In genomic region chr6:37777272-37777736, GRCh38 we compare ENCODE assay signal across 12 cellular contexts. TPM values are rescaled to one million over a fixed set of nuclear protein-coding genes. Genes with fewer than 3 reads are reported as not detected.
DNase-seq lines count a peak whose midpoint lies in the region; ATAC-seq, FAIRE-seq and TF ChIP-seq lines count a peak whose summit lies in the region.
"Had no signal": no experiment of that assay in that cellular context is flagged by ENCODE, and none has a peak within 500 bp of the region (broad histone marks: within the 10 kb centered on the region; RNA-seq: fewer than 3 reads in every experiment).

No MANE protein-coding gene starts in this region.

- no peaks in the 10 kb centered on the region for H3K27me3 ChIP-seq in thyroid gland
- H3K27me3 ChIP-seq: upper lobe of left lung had no signal

- H3K36me3 ChIP-seq in thyroid gland, result no peaks in the 10 kb centered on the region
- H3K36me3 ChIP-seq: upper lobe of left lung had no signal

- no peaks in the 10 kb centered on the region for H3K4me1 ChIP-seq in thyroid gland
- H3K4me1 ChIP-seq: Caco-2, upper lobe of left lung had no signal

- intact Hi-C loops in thyroid gland (cut with DNase I), result loop anchor here (10.0 kb wide), 1 partner anchor 717 kb away; no protein-coding TSS in a partner anchor

- FAIRE-seq in GM12891 (lab: Jason Lieb, UNC), result no peak

- peak; percentile 54 for ATAC-seq in GM19463 (IDR thresholded peaks at IDR 0.05; ENCODE audit: unreplicated experiment)
- no peak for ATAC-seq in GM18858 (IDR thresholded peaks at IDR 0.05; ENCODE audit: unreplicated experiment)

- no peak overlapping the region for H3K27ac ChIP-seq in thyroid gland
- H3K27ac ChIP-seq: upper lobe of left lung had no signal

- DNase-seq in DMS79 treated with DMSO at 0.1 percent for 48 hours (lab: John Stamatoyannopoulos, UW) (peak; percentile 73), NCI-H2107 treated with DMSO at 0.1 percent for 48 hours (lab: John Stamatoyannopoulos, UW; ENCODE audit: unreplicated experiment) (peak; percentile 45), iPS-NIHi11 (ENCODE audit: low spot score) (peak; percentile 55), GM12891 (ENCODE audit: insufficient read length, low spot score) (no peak), thyroid gland (no peak), NCI-H1694 treated with DMSO at 0.1 percent for 48 hours (lab: John Stamatoyannopoulos, UW) (no peak)
- DNase-seq: activated T-cell treated with anti-CD3 and anti-CD28 coated beads for 4 hours, amygdala, Caco-2, upper lobe of left lung had no signal

- H3K9me3 ChIP-seq in thyroid gland, result no peaks in the 10 kb centered on the region
- H3K9me3 ChIP-seq: Caco-2, upper lobe of left lung had no signal

- no peak for TF ChIP-seq POLR2A in GM12891 (IDR thresholded peaks at IDR 0.05; ENCODE audit: low read depth, low read length)
- no peak for TF ChIP-seq POLR2A in thyroid gland (IDR thresholded peaks at IDR 0.05)

- WGBS in thyroid gland, 2 donors, result 40 to 47% methylated on average over 9 of the region's 9 CpGs

- H3K4me3 ChIP-seq in thyroid gland (replicated peaks in 1 of 3), result no peak overlapping the region
- H3K4me3 ChIP-seq: upper lobe of left lung had no signal

- TF ChIP-seq CTCF in thyroid gland (IDR thresholded peaks at IDR 0.05), result no peak

TF ChIP-seq in GM12891, 5 proteins besides CTCF, POLR2A, EP300 and RAD21:
- TF ChIP-seq TAF1 (IDR thresholded peaks at IDR 0.05; ENCODE audit: low read depth, low read length), result no peak
- TF ChIP-seq PAX5 (IDR thresholded peaks at IDR 0.05; ENCODE audit: insufficient read depth, low read length, severe bottlenecking), result no peak
- TF ChIP-seq SPI1 (IDR thresholded peaks at IDR 0.05; ENCODE audit: low read depth, low read length), result no peak
- TF ChIP-seq POLR2AphosphoS5 (IDR thresholded peaks at IDR 0.05; ENCODE audit: low read depth, low read length), result no peak
- no peak for TF ChIP-seq POU2F2 (IDR thresholded peaks at IDR 0.05; ENCODE audit: low read depth, low read length)

RNA-seq across cellular contexts. Expression of gene ZFAND3, which starts 42.2 kb away (rescaled TPM):
- polyA plus RNA-seq in GM12891 (2012; ENCODE audit: low read depth, missing spikeins), result 41.4 TPM
- 10 to 100 TPM; 41.3 to 57.7 (median 55.9) TPM for total RNA-seq in thyroid gland

Comparison
In these comparisons a context has a peak if more than half of its experiments do, and no peak if none do; other contexts are left out.
1. DNase-seq: peak in DMS79 treated with DMSO at 0.1 percent for 48 hours (single experiment), NCI-H2107 treated with DMSO at 0.1 percent for 48 hours (single experiment) and iPS-NIHi11 (single experiment); none in GM12891 (single experiment), thyroid gland (0 of 2) and NCI-H1694 treated with DMSO at 0.1 percent for 48 hours (single experiment).